Comparison of ENCODE assay signal across 23 cellular contexts in the genomic region with DNA sequence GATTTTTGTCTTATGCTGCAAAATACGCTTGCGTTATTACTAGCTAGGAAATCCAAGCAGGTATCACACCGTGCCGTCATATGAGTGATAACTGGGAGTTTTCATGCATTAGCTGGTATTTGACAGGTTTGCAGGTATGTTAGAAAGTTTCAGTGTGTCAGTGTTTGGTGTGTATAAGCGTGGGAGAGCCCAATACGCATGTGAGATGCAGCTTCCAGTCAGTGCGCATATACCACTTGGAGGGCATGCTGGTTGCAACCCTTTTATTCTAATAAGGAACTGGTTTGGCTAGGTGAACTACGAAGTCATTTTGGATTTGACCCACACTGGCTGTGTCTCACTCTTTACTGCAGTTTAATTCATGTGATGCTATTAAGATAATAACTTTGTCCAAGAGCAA. TPM values are rescaled to one million over a fixed set of nuclear protein-coding genes. Genes with fewer than 3 reads are reported as not detected.
DNase-seq lines count a peak whose midpoint lies in the region; ATAC-seq and TF ChIP-seq lines count a peak whose summit lies in the region.
"Had no signal": no experiment of that assay in that cellular context is flagged by ENCODE, and none has a peak within 500 bp of the region (broad histone marks: within the 10 kb centered on the region; RNA-seq: fewer than 3 reads in every experiment).

No MANE protein-coding gene starts in this region.

- no peak overlapping the region for H4K8ac ChIP-seq in trophoblast cell (ENCODE audit: low read depth, low read length)

- DNase-seq in NCI-H510A treated with DMSO at 0.1 percent for 48 hours (lab: John Stamatoyannopoulos, UW) (peak; percentile 23), NCI-H510A (lab: John Stamatoyannopoulos, UW) (no peak), trophoblast cell (peak; percentile 84 to 93), WERI-Rb-1 (no peak), HAP-1 (ENCODE audit: low spot score in 2 of 2) (no peak)
- no peak for DNase-seq in activated CD8-positive, alpha-beta T cell treated with anti-CD3 and anti-CD28 coated beads for 36 hours
- DNase-seq: body of pancreas; COR-L47; effector memory CD4-positive, alpha-beta T cell; NCI-H1417; NCI-H524; ovary; Peyer's patch; right cardiac atrium; stimulated activated CD4-positive, alpha-beta T cell treated with anti-CD3 and anti-CD28 coated beads, Interleukin-12 subunit alpha, Interleukin-12 subunit beta, amount 100 ng/mL, for 4 hours; stimulated activated CD4-positive, alpha-beta T cell treated with anti-CD3 and anti-CD28 coated beads, Interleukin-4, amount 100 ng/mL, for 4 hours; stimulated activated naive CD8-positive, alpha-beta T cell treated with anti-CD3 and anti-CD28 coated beads, Interleukin-15, amount 100 ng/mL, for 72 hours; tibial artery had no signal

- no peak overlapping the region for H2AFZ ChIP-seq in trophoblast cell (ENCODE audit: insufficient read depth, low read length, poor library complexity)

- no CpG with 5 or more reads among the region's 8 CpGs for WGBS in trophoblast cell (ENCODE audit: extremely low coverage, insufficient coverage, insufficient read length)

- no peak overlapping the region for H3K4me3 Mint-ChIP-seq in activated CD8-positive, alpha-beta T cell treated with anti-CD3 and anti-CD28 coated beads for 36 hours
- H3K4me3 Mint-ChIP-seq: activated T-helper 1 cell treated with anti-CD3 and anti-CD28 coated beads, Interleukin-12 subunit alpha, Interleukin-12 subunit beta, Interleukin-2, Interleukin-4 antibody, amounts not matched to agents 30 ng/mL and 10 ng/mL and 1 ng/mL, durations not matched to agents 14 hours and 24 hours and 36 hours; stimulated activated naive CD8-positive, alpha-beta T cell treated with anti-CD3 and anti-CD28 coated beads, Interleukin-15, amount 100 ng/mL, for 72 hours had no signal

- H4K91ac ChIP-seq in trophoblast cell (ENCODE audit: low read depth, low read length): no peak overlapping the region

- H3K36me3 Mint-ChIP-seq in activated CD8-positive, alpha-beta T cell treated with anti-CD3 and anti-CD28 coated beads for 36 hours (ENCODE audit: low read depth): peaks cover 14% of the 10 kb centered on the region

- no peak overlapping the region for H3K23ac ChIP-seq in trophoblast cell (ENCODE audit: low read length)

- intact Hi-C loops in activated CD8-positive, alpha-beta T cell treated with anti-CD3 and anti-CD28 coated beads for 36 hours (cut with micrococcal nuclease): no loop called here

- H3K4me1 ChIP-seq in trophoblast cell (ENCODE audit: control insufficient read depth in 1 of 2, insufficient read depth in 2 of 2, low read length in 2 of 2) (peaks cover 0 to 9% of the 10 kb centered on the region in 2 experiments), HAP-1 (peaks cover 10% of the 10 kb centered on the region)

- no peak overlapping the region for H3K4ac ChIP-seq in trophoblast cell (ENCODE audit: low read depth, low read length)

- no peak overlapping the region for H2BK5ac ChIP-seq in trophoblast cell (ENCODE audit: low read depth, low read length, poor library complexity)

- no peak overlapping the region for H3K4me2 ChIP-seq in trophoblast cell (ENCODE audit: low read length)

- H3K36me3 ChIP-seq in trophoblast cell (ENCODE audit: control insufficient read depth in 1 of 2, insufficient read depth in 2 of 2, low read length in 2 of 2) (no peaks in the 10 kb centered on the region), WERI-Rb-1 (no peaks in the 10 kb centered on the region), HAP-1 (replicated peaks) (no peaks in the 10 kb centered on the region)
- H3K36me3 ChIP-seq: ovary, Peyer's patch, tibial artery had no signal

- no peak overlapping the region for H3K27ac ChIP-seq in trophoblast cell (ENCODE audit: low read depth, low read length)
- H3K27ac ChIP-seq in WERI-Rb-1: no peak overlapping the region
- H3K27ac ChIP-seq: 22Rv1, ovary, Peyer's patch, tibial artery had no signal

- in situ Hi-C loops in HAP-1 (cut with MboI; ENCODE audit: low sequenced_read_pairs): no loop called here

- H2AK5ac ChIP-seq in trophoblast cell (ENCODE audit: low read length): no peak overlapping the region

- H3K79me2 ChIP-seq in trophoblast cell (ENCODE audit: control insufficient read depth, insufficient read depth, low read length, poor library complexity): peaks cover 2% of the 10 kb centered on the region

- H2BK120ac ChIP-seq in trophoblast cell (ENCODE audit: insufficient read depth, low read length, poor library complexity): no peak overlapping the region

- H3K27ac Mint-ChIP-seq in activated CD8-positive, alpha-beta T cell treated with anti-CD3 and anti-CD28 coated beads for 36 hours: peak overlapping the region; percentile 27
- H3K27ac Mint-ChIP-seq: stimulated activated naive CD8-positive, alpha-beta T cell treated with anti-CD3 and anti-CD28 coated beads, Interleukin-15, amount 100 ng/mL, for 72 hours had no signal

- H3K27me3 ChIP-seq in trophoblast cell (ENCODE audit: insufficient read depth, low read length) (no peaks in the 10 kb centered on the region), WERI-Rb-1 (ENCODE audit: insufficient read depth, low read depth, severe bottlenecking) (no peaks in the 10 kb centered on the region), HAP-1 (ENCODE audit: low read depth) (no peaks in the 10 kb centered on the region)
- H3K27me3 ChIP-seq: body of pancreas, ovary, Peyer's patch, tibial artery had no signal

- no peak overlapping the region for H4K12ac ChIP-seq in trophoblast cell (ENCODE audit: low read depth, low read length)

- H3K9ac ChIP-seq in trophoblast cell (ENCODE audit: low read length): no peak overlapping the region

- H3K9me3 ChIP-seq in trophoblast cell (ENCODE audit: insufficient read depth, low read depth, low read length) (no peaks in the 10 kb centered on the region), WERI-Rb-1 (ENCODE audit: severe bottlenecking) (no peaks in the 10 kb centered on the region), HAP-1 (no peaks in the 10 kb centered on the region)
- H3K9me3 ChIP-seq: body of pancreas, ovary, Peyer's patch, tibial artery had no signal

- no peak for TF ChIP-seq CTCF in activated CD8-positive, alpha-beta T cell treated with anti-CD3 and anti-CD28 coated beads for 36 hours (IDR thresholded peaks at IDR 0.05)
- no peak for TF ChIP-seq CTCF in WERI-Rb-1 (IDR thresholded peaks at IDR 0.05; ENCODE audit: low read depth, low read length)

- POLR2A ChIA-PET in activated CD8-positive, alpha-beta T cell treated with anti-CD3 and anti-CD28 coated beads for 36 hours (lab: Charles Lee): interaction anchor here (0.6 kb wide), 1 partner anchor 12 kb away, joined by 3 read pairs; no protein-coding TSS in a partner anchor

- H3K14ac ChIP-seq in trophoblast cell (ENCODE audit: low read length): no peak overlapping the region

- CTCF ChIA-PET in activated CD8-positive, alpha-beta T cell treated with anti-CD3 and anti-CD28 coated beads for 36 hours (lab: Charles Lee): interaction anchor here (1.7 kb wide), 1 partner anchor 15 kb away, joined by 4 read pairs; no protein-coding TSS in a partner anchor

- H3K79me1 ChIP-seq in trophoblast cell (ENCODE audit: low read length): no peaks in the 10 kb centered on the region

- no peaks in the 10 kb centered on the region for H3K27me3 Mint-ChIP-seq in activated CD8-positive, alpha-beta T cell treated with anti-CD3 and anti-CD28 coated beads for 36 hours
- H3K27me3 Mint-ChIP-seq: stimulated activated naive CD8-positive, alpha-beta T cell treated with anti-CD3 and anti-CD28 coated beads, Interleukin-15, amount 100 ng/mL, for 72 hours had no signal

- H3K18ac ChIP-seq in trophoblast cell (ENCODE audit: low read length): no peak overlapping the region

- H2BK12ac ChIP-seq in trophoblast cell (ENCODE audit: low read length): no peak overlapping the region

- H3K4me1 Mint-ChIP-seq in activated CD8-positive, alpha-beta T cell treated with anti-CD3 and anti-CD28 coated beads for 36 hours (ENCODE audit: low read depth): peaks cover 70% of the 10 kb centered on the region

- no peak for ATAC-seq in activated CD8-positive, alpha-beta T cell treated with anti-CD3 and anti-CD28 coated beads for 36 hours
- peak; percentile 39 for ATAC-seq in esophagus mucosa
- no peak for ATAC-seq in GM21576 (IDR thresholded peaks at IDR 0.05; ENCODE audit: unreplicated experiment)
- ATAC-seq: body of pancreas; right cardiac atrium; stimulated activated naive CD8-positive, alpha-beta T cell treated with anti-CD3 and anti-CD28 coated beads, Interleukin-15, amount 100 ng/mL, for 72 hours had no signal

- H3K4me3 ChIP-seq in trophoblast cell (ENCODE audit: low read depth, low read length) (no peak overlapping the region), WERI-Rb-1 (ENCODE audit: low read depth, low read length) (no peak overlapping the region), HAP-1 (no peak overlapping the region)
- H3K4me3 ChIP-seq: body of pancreas, lung, ovary, Peyer's patch, tibial artery had no signal

- no peaks in the 10 kb centered on the region for H3K9me3 Mint-ChIP-seq in activated CD8-positive, alpha-beta T cell treated with anti-CD3 and anti-CD28 coated beads for 36 hours
- H3K9me3 Mint-ChIP-seq: activated T-helper 1 cell treated with anti-CD3 and anti-CD28 coated beads, Interleukin-12 subunit alpha, Interleukin-12 subunit beta, Interleukin-2, Interleukin-4 antibody, amounts not matched to agents 30 ng/mL and 10 ng/mL and 1 ng/mL, durations not matched to agents 14 hours and 24 hours and 36 hours; stimulated activated naive CD8-positive, alpha-beta T cell treated with anti-CD3 and anti-CD28 coated beads, Interleukin-15, amount 100 ng/mL, for 72 hours had no signal

RNA-seq across cellular contexts. Expression of a gene that starts 35.1 kb away (rescaled TPM):
- 10 to 100 TPM; 25.4 to 25.5 TPM for total RNA-seq in activated CD8-positive, alpha-beta T cell treated with anti-CD3 and anti-CD28 coated beads for 36 hours
- total RNA-seq in esophagus mucosa: 22.1 TPM
- 41.7 and 44.1 TPM in 2 replicates for polyA plus RNA-seq in trophoblast cell (2013)

Comparison
In these comparisons a context has a peak if more than half of its experiments do, and no peak if none do; other contexts are left out.
1. DNase-seq: peak in NCI-H510A treated with DMSO at 0.1 percent for 48 hours (single experiment) and trophoblast cell (2 of 2); none in NCI-H510A (single experiment), activated CD8-positive, alpha-beta T cell treated with anti-CD3 and anti-CD28 coated beads for 36 hours (single experiment), WERI-Rb-1 (single experiment) and HAP-1 (0 of 2).